ENCODE assay signal across 18 cellular contexts in the genomic region with DNA sequence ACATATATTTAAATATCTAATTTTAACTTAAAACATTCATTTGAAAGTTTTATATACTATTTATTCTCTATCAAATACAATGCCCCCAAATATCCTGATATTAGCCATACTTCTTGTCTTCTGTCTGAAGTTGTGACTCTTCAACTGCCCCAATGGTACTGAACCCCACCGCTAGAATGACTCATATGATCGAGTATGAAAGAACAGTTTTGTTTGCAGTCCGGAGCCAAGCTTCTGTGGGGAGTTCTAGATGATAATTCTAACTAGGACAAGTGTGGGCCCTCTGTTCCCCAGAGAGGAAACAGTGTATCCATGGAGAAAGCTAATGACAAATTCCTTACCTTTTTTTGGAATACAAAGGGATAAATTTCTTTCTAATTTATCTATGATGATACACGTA. TPM values are rescaled to one million over a fixed set of nuclear protein-coding genes. Genes with fewer than 3 reads are reported as not detected.
DNase-seq lines count a peak whose midpoint lies in the region; ATAC-seq, FAIRE-seq and TF ChIP-seq lines count a peak whose summit lies in the region.
"Had no signal": no experiment of that assay in that cellular context is flagged by ENCODE, and none has a peak within 500 bp of the region (broad histone marks: within the 10 kb centered on the region; RNA-seq: fewer than 3 reads in every experiment).

No MANE protein-coding gene starts in this region.

- H3K4me3 Mint-ChIP-seq in osteocyte (ENCODE audit: unreplicated experiment), result no peak overlapping the region
- H3K4me3 Mint-ChIP-seq: GM23338 had no signal

- peaks cover 17% of the 10 kb centered on the region for H3K9me3 Mint-ChIP-seq in osteocyte (ENCODE audit: unreplicated experiment)
- H3K9me3 Mint-ChIP-seq: GM23338 had no signal

- no peak for ATAC-seq in GM19397 (IDR thresholded peaks at IDR 0.05; ENCODE audit: unreplicated experiment)
- ATAC-seq: GM23338, Right ventricle myocardium inferior had no signal

- no peak for FAIRE-seq in urothelium cell line (lab: Jason Lieb, UNC)
- FAIRE-seq: A204.1, G401.6 had no signal

- no peak overlapping the region for H3K27ac Mint-ChIP-seq in osteocyte (ENCODE audit: unreplicated experiment)
- H3K27ac Mint-ChIP-seq: GM23338 had no signal

- H3K4me3 ChIP-seq in choroid plexus epithelial cell (ENCODE audit: low read depth, low read length), result no peak overlapping the region
- H3K4me3 ChIP-seq: GM23338 had no signal

- H3K27me3 Mint-ChIP-seq in osteocyte (ENCODE audit: unreplicated experiment), result peaks cover 5% of the 10 kb centered on the region

- DNase-seq in Ammon's horn (ENCODE audit: low spot score), result peak; percentile 31
- DNase-seq in M059J (ENCODE audit: low read depth), result peak; percentile 2
- DNase-seq in choroid plexus epithelial cell (ENCODE audit: low read depth), result peak; percentile 2
- peak; percentile 41 for DNase-seq in midbrain (lab: John Stamatoyannopoulos, UW)
- no peak for DNase-seq in kidney glomerular epithelial cell (lab: John Stamatoyannopoulos, UW)
- no peak for DNase-seq in urothelium cell line (ENCODE audit: low spot score)
- no peak for DNase-seq in osteocyte (ENCODE audit: extremely low spot score, unreplicated experiment)
- DNase-seq: Caco-2, DMS79 treated with DMSO at 0.1 percent for 48 hours, KBM-7, NCI-H1048, NCI-H226, NCI-H526 had no signal

- H3K36me3 Mint-ChIP-seq in osteocyte (ENCODE audit: unreplicated experiment), result no peaks in the 10 kb centered on the region

- TF ChIP-seq CTCF in choroid plexus epithelial cell (conservative IDR thresholded peaks at IDR 0.05; ENCODE audit: low read depth, low read length) (no peak), osteocyte (IDR thresholded peaks at IDR 0.05) (no peak)

- H3K4me1 Mint-ChIP-seq in osteocyte (ENCODE audit: unreplicated experiment), result no peaks in the 10 kb centered on the region

RNA-seq across cellular contexts. Expression of a gene that starts 24.7 kb away (rescaled TPM):
- not detected in 2 replicates for total RNA-seq in M059J (2014; rRNA removed; shearing (Covaris generic))
- not detected in 2 replicates for total RNA-seq in osteocyte
- total RNA-seq: Caco-2, GM23338, Right ventricle myocardium inferior had no signal

RNA-seq across cellular contexts. Expression of a gene that starts 29.5 kb away (rescaled TPM):
- total RNA-seq in M059J (2014; rRNA removed; shearing (Covaris generic)), result not detected in 2 replicates
- total RNA-seq in osteocyte, result not detected in 2 replicates
- total RNA-seq: Caco-2, GM23338, Right ventricle myocardium inferior had no signal

RNA-seq across cellular contexts. Expression of a gene that starts 34.4 kb away (rescaled TPM):
- not detected in 2 replicates for total RNA-seq in M059J (2014; rRNA removed; shearing (Covaris generic))
- total RNA-seq in osteocyte, result not detected in 2 replicates
- total RNA-seq: Caco-2, GM23338, Right ventricle myocardium inferior had no signal

RNA-seq across cellular contexts. Expression of a gene that starts 37.2 kb away (rescaled TPM):
- total RNA-seq in M059J (2014; rRNA removed; shearing (Covaris generic)), result 0.37 and 0.47 TPM in 2 replicates
- total RNA-seq in osteocyte, result 0.31 and 0.40 TPM in 2 replicates

RNA-seq across cellular contexts. Expression of a gene that starts 39.2 kb away (rescaled TPM):
- not detected in 2 replicates for total RNA-seq in M059J (2014; rRNA removed; shearing (Covaris generic))
- total RNA-seq in osteocyte, result not detected in 2 replicates
- total RNA-seq: Caco-2, GM23338, Right ventricle myocardium inferior had no signal

Comparison
In these comparisons a context has a peak if more than half of its experiments do, and no peak if none do; other contexts are left out.
1. DNase-seq: peak in Ammon's horn (single experiment), M059J (single experiment), choroid plexus epithelial cell (single experiment) and midbrain (single experiment); none in kidney glomerular epithelial cell (single experiment), urothelium cell line (single experiment) and osteocyte (single experiment).